In genomic region chr6:90445533-90446108, GRCh38 we compare ENCODE assay signal across 13 cellular contexts.
DNase-seq lines count a peak whose midpoint lies in the region; ATAC-seq lines count a peak whose summit lies in the region.
"Had no signal": no experiment of that assay in that cellular context is flagged by ENCODE, and none has a peak within 500 bp of the region (broad histone marks: within the 10 kb centered on the region; RNA-seq: fewer than 3 reads in every experiment).

No MANE protein-coding gene starts in this region.

- no peaks in the 10 kb centered on the region for H3K27me3 Mint-ChIP-seq in activated CD4-positive, alpha-beta T cell treated with anti-CD3 and anti-CD28 coated beads for 36 hours
- no peaks in the 10 kb centered on the region for H3K27me3 Mint-ChIP-seq in activated naive CD4-positive, alpha-beta T cell treated with anti-CD3 and anti-CD28 coated beads, Interleukin-2, amount 50 U/mL, for 24 hours
- no peaks in the 10 kb centered on the region for H3K27me3 Mint-ChIP-seq in activated naive CD4-positive, alpha-beta T cell treated with anti-CD3 and anti-CD28 coated beads, Interleukin-2, amount 10 ng/mL, durations not matched to agents 7 days and 5 days

- peak overlapping the region; percentile 99 for H3K27ac Mint-ChIP-seq in activated CD4-positive, alpha-beta T cell treated with anti-CD3 and anti-CD28 coated beads for 36 hours
- peak overlapping the region; percentile 91 for H3K27ac Mint-ChIP-seq in activated naive CD4-positive, alpha-beta T cell treated with anti-CD3 and anti-CD28 coated beads, Interleukin-2, amount 50 U/mL, for 24 hours
- H3K27ac Mint-ChIP-seq in activated naive CD4-positive, alpha-beta T cell treated with anti-CD3 and anti-CD28 coated beads, Interleukin-2, amount 10 ng/mL, durations not matched to agents 7 days and 5 days: no peak overlapping the region
- peak overlapping the region in 1 of 2 donors; percentile 92 for H3K27ac Mint-ChIP-seq in activated naive CD4-positive, alpha-beta T cell treated with anti-CD3 and anti-CD28 coated beads, Interleukin-2, amount 50 U/mL, for 72 hours
- H3K27ac Mint-ChIP-seq: GM23338 had no signal

- H3K36me3 Mint-ChIP-seq in activated CD4-positive, alpha-beta T cell treated with anti-CD3 and anti-CD28 coated beads for 36 hours (ENCODE audit: low read depth): peaks cover 2% of the 10 kb centered on the region
- H3K36me3 Mint-ChIP-seq in activated naive CD4-positive, alpha-beta T cell treated with anti-CD3 and anti-CD28 coated beads, Interleukin-2, amount 50 U/mL, for 24 hours: peaks cover 4% of the 10 kb centered on the region
- H3K36me3 Mint-ChIP-seq in activated naive CD4-positive, alpha-beta T cell treated with anti-CD3 and anti-CD28 coated beads, Interleukin-2, amount 10 ng/mL, durations not matched to agents 7 days and 5 days: peaks cover 7% of the 10 kb centered on the region
- H3K36me3 Mint-ChIP-seq in activated naive CD4-positive, alpha-beta T cell treated with anti-CD3 and anti-CD28 coated beads, Interleukin-2, amount 50 U/mL, for 72 hours: peaks cover 4 to 7% of the 10 kb centered on the region in 2 donors

- CTCF ChIA-PET in activated CD4-positive, alpha-beta T cell treated with anti-CD3 and anti-CD28 coated beads for 36 hours (lab: Charles Lee): interaction anchor here (3.0 kb wide), 1 partner anchor 11 kb away, joined by 12 read pairs; no protein-coding TSS in a partner anchor
- CTCF ChIA-PET in activated naive CD4-positive, alpha-beta T cell treated with anti-CD3 and anti-CD28 coated beads, Interleukin-2, amount 10 ng/mL, durations not matched to agents 7 days and 5 days (lab: Charles Lee): no interaction called here

- H3K4me3 Mint-ChIP-seq in activated CD4-positive, alpha-beta T cell treated with anti-CD3 and anti-CD28 coated beads for 36 hours: peak overlapping the region; percentile 45
- peak overlapping the region; percentile 73 for H3K4me3 Mint-ChIP-seq in activated naive CD4-positive, alpha-beta T cell treated with anti-CD3 and anti-CD28 coated beads, Interleukin-2, amount 50 U/mL, for 24 hours
- no peak overlapping the region for H3K4me3 Mint-ChIP-seq in activated naive CD4-positive, alpha-beta T cell treated with anti-CD3 and anti-CD28 coated beads, Interleukin-2, amount 10 ng/mL, durations not matched to agents 7 days and 5 days
- H3K4me3 Mint-ChIP-seq: GM23338 had no signal

- intact Hi-C loops in activated CD4-positive, alpha-beta T cell treated with anti-CD3 and anti-CD28 coated beads for 36 hours (cut with DNase I, micrococcal nuclease): loop anchor here (1.0 kb wide), 5 partner anchors 13 to 47 kb away; no protein-coding TSS in a partner anchor

- peak; percentile 52 for DNase-seq in activated CD4-positive, alpha-beta T cell treated with anti-CD3 and anti-CD28 coated beads for 36 hours
- DNase-seq in activated CD4-positive, alpha-beta T cell treated with anti-CD3 and anti-CD28 coated beads for 1 hour: no peak
- no peak for DNase-seq in activated naive CD4-positive, alpha-beta T cell treated with anti-CD3 and anti-CD28 coated beads, Interleukin-2, amount 10 ng/mL, durations not matched to agents 7 days and 5 days
- no peak for DNase-seq in activated naive CD4-positive, alpha-beta T cell treated with anti-CD3 and anti-CD28 coated beads, Interleukin-2, amount 50 U/mL, for 72 hours (ENCODE audit: low spot score in 2 of 2)
- DNase-seq in stimulated activated naive CD8-positive, alpha-beta T cell treated with anti-CD3 and anti-CD28 coated beads, Interleukin-15, Interleukin-2, amounts not matched to agents 100 U/mL and 50 U/mL, for 24 hours: no peak
- DNase-seq in NCI-H1694 treated with DMSO at 0.1 percent for 48 hours (lab: John Stamatoyannopoulos, UW) (no peak), RKO (ENCODE audit: low spot score) (no peak)
- DNase-seq: DMS153, NCI-H1436 treated with DMSO at 0.1 percent for 48 hours, NCI-H2081 treated with DMSO at 0.1 percent for 48 hours, Peyer's patch had no signal

- H3K4me1 Mint-ChIP-seq in activated CD4-positive, alpha-beta T cell treated with anti-CD3 and anti-CD28 coated beads for 36 hours: peaks cover 55% of the 10 kb centered on the region
- H3K4me1 Mint-ChIP-seq in activated naive CD4-positive, alpha-beta T cell treated with anti-CD3 and anti-CD28 coated beads, Interleukin-2, amount 50 U/mL, for 24 hours: peaks cover 39% of the 10 kb centered on the region
- peaks cover 38% of the 10 kb centered on the region for H3K4me1 Mint-ChIP-seq in activated naive CD4-positive, alpha-beta T cell treated with anti-CD3 and anti-CD28 coated beads, Interleukin-2, amount 10 ng/mL, durations not matched to agents 7 days and 5 days

- peak; percentile 87 for ATAC-seq in activated CD4-positive, alpha-beta T cell treated with anti-CD3 and anti-CD28 coated beads for 36 hours
- ATAC-seq in activated naive CD4-positive, alpha-beta T cell treated with anti-CD3 and anti-CD28 coated beads, Interleukin-2, amount 50 U/mL, for 72 hours: peak; percentile 94 to 96
- peak; percentile 97 for ATAC-seq in stimulated activated naive CD8-positive, alpha-beta T cell treated with anti-CD3 and anti-CD28 coated beads, Interleukin-15, Interleukin-2, amounts not matched to agents 100 U/mL and 50 U/mL, for 24 hours
- ATAC-seq: GM23338 had no signal

- POLR2A ChIA-PET in activated CD4-positive, alpha-beta T cell treated with anti-CD3 and anti-CD28 coated beads for 36 hours (lab: Charles Lee): interaction anchor here (0.6 to 1.3 kb wide), 6 partner anchors 10 to 119 kb away, joined by 3 to 5 read pairs (median 4); no protein-coding TSS in a partner anchor

- H3K9me3 Mint-ChIP-seq in activated CD4-positive, alpha-beta T cell treated with anti-CD3 and anti-CD28 coated beads for 36 hours (ENCODE audit: low read depth): peaks cover 5% of the 10 kb centered on the region
- H3K9me3 Mint-ChIP-seq in activated naive CD4-positive, alpha-beta T cell treated with anti-CD3 and anti-CD28 coated beads, Interleukin-2, amount 50 U/mL, for 24 hours: peaks cover 9% of the 10 kb centered on the region
- H3K9me3 Mint-ChIP-seq in activated naive CD4-positive, alpha-beta T cell treated with anti-CD3 and anti-CD28 coated beads, Interleukin-2, amount 10 ng/mL, durations not matched to agents 7 days and 5 days: no peaks in the 10 kb centered on the region
- peaks cover 0 to under 1% of the 10 kb centered on the region in 2 donors for H3K9me3 Mint-ChIP-seq in activated naive CD4-positive, alpha-beta T cell treated with anti-CD3 and anti-CD28 coated beads, Interleukin-2, amount 50 U/mL, for 72 hours
- H3K9me3 Mint-ChIP-seq: GM23338 had no signal
